Comparison of ENCODE assay signal across 1 cellular context in the genomic region with DNA sequence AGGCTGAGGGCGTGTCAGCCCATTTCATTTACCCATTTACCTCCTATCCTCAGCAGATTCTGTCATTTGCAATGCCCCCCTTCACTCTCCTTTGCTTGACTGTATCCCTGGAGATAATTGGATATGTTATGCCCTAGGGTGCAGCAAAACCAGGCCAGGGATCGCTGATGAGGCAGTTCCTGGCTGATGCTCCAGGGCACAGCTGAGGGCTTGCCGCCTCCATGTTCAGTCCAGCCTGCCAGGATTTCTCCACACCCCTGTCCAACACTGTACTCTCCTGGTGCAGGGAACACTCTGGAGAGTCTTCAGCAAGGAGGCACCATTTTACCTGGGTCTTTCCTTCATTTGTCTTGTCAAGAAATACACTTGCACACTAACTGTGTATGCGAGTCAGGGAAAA.
TF ChIP-seq lines count a peak whose summit lies in the region.

No MANE protein-coding gene starts in this region.

TF ChIP-seq in SK-N-SH, 30 proteins besides CTCF, POLR2A, EP300 and RAD21 (continued from another document):
- TF ChIP-seq, protein P1, sequence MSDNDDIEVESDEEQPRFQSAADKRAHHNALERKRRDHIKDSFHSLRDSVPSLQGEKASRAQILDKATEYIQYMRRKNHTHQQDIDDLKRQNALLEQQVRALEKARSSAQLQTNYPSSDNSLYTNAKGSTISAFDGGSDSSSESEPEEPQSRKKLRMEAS (IDR thresholded peaks at IDR 0.05; ENCODE audit: low read depth), result no peak
